ENCODE assay signal across 5 cellular contexts in the genomic region with DNA sequence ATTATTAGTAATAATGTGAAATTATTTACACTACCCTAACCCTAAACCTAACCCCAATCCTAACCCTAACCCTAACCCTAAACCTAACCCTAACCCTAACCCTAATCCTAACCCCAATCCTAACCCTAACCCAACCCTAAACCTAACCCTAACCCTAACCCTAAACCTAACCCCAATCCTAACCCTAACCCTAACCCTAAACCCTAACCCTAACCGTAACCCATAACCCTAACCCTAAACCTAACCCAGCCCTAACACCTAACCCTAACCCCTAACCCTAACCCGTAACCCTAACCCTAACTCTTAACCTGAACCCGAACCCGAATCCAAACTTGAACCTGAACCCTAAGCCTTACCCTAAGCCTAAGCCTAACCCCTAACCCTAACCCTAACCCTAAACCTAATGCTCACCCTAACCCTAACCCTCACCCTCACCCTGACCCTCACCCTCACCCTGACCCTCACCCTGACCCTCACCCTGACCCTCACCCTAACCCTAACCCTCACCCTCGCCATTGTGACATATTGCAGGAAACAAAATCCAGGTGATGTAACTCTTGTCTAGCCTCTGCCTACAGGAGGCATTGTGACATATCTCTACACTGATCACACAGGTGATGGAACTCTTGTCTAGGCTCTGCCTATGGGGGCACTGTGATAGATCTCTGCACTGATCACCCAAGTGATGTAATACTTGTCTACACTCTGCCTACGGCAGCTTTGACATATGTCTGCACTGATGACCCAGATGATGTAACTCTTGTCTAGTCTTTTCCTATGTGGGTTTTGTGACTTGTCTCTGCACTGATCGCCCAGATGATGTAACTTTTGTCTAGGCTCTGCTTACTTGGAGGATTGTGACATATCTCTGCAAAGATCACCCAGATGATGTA. TPM values are rescaled to one million over a fixed set of nuclear protein-coding genes. Genes with fewer than 3 reads are reported as not detected.
"Had no signal": no experiment of that assay in that cellular context is flagged by ENCODE, and none has a peak within 500 bp of the region (broad histone marks: within the 10 kb centered on the region; RNA-seq: fewer than 3 reads in every experiment).

No MANE protein-coding gene starts in this region.

RNA-seq across cellular contexts. Expression of gene TUBB8B, which starts 56.0 kb away (rescaled TPM):
- total RNA-seq: lung microvascular endothelial cell; mucosa of gallbladder; occipital lobe; psoas muscle; T-helper 2 cell treated with Interferon-gamma antibody and Interleukin-4, amounts not matched to agents 100 ng/mL and 5 ng/mL, for 36 hours had no signal
